15 cellular contexts compared by ENCODE assay signal in the genomic region with DNA sequence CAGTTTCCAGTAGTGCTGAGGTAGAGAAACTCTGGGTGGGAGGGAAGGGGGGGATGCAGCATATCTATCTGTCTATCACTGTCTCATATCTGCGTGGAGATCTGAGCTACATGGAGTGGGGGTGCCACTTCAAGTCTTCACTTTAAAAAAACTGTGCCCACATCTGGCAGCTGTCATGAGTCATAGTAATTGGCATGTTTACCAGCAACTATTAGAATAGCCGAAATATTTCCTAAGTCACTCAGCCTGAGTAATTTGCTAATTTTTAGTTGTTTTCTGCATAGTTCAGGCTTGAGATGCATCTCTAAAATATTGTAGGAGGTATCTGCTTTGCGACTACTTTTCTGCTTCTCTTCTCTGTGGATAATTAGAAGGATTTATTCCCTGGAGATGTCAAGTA.
DNase-seq lines count a peak whose midpoint lies in the region; ATAC-seq, FAIRE-seq and TF ChIP-seq lines count a peak whose summit lies in the region.
"Had no signal": no experiment of that assay in that cellular context is flagged by ENCODE, and none has a peak within 500 bp of the region (broad histone marks: within the 10 kb centered on the region; RNA-seq: fewer than 3 reads in every experiment).

No MANE protein-coding gene starts in this region.

- TF ChIP-seq CTCF in A549 (IDR thresholded peaks at IDR 0.05) (no peak), HCT116 (IDR thresholded peaks at IDR 0.05 in 2 of 3, conservative IDR thresholded peaks at IDR 0.05 in 1 of 3; ENCODE audit: borderline replicate concordance in 1 of 3, insufficient read depth in 1 of 3, low read depth in 2 of 3, low read length in 2 of 3) (no peak)

- intact Hi-C loops in HCT116 (cut with micrococcal nuclease) (no loop called here), head of caudate nucleus (cut with DNase I) (no loop called here)

- H3K9me3 ChIP-seq in A549: no peaks in the 10 kb centered on the region
- H3K9me3 ChIP-seq in HCT116 (ENCODE audit: control insufficient read depth in 1 of 2, insufficient read depth in 1 of 2, low read depth in 1 of 2, low read length in 2 of 2): no peaks in the 10 kb centered on the region
- H3K9me3 ChIP-seq: BE2C, body of pancreas, ovary had no signal

- CTCF ChIA-PET in A549 (lab: Yijun Ruan, JAX) (no interaction called here), HCT116 (lab: Charles Lee) (no interaction called here)

- H3K27ac ChIP-seq in A549: peak overlapping the region; percentile 80 to 84; a peak in 5 of 6 replicates
- no peak overlapping the region for H3K27ac ChIP-seq in HCT116 (ENCODE audit: low read depth, low read length)
- H3K27ac ChIP-seq: body of pancreas, ovary, WERI-Rb-1 had no signal

- DNase-seq in A549 (ENCODE audit: low read depth in 1 of 2, low spot score in 1 of 2) (peak in 1 of 2 experiments; percentile 13), HCT116 (ENCODE audit: low read depth, low spot score) (no peak), amniotic epithelial cell (ENCODE audit: low read depth) (peak; percentile 75), head of caudate nucleus (peak in 26 of 42 donors; percentile 4 to 74 (median 36)), HuH-7.5 (ENCODE audit: low spot score) (no peak), NCI-H1417 (lab: John Stamatoyannopoulos, UW) (no peak), NCI-H524 treated with DMSO at 0.1 percent for 48 hours (lab: John Stamatoyannopoulos, UW) (no peak)
- no peak for DNase-seq in activated naive CD4-positive, alpha-beta T cell treated with anti-CD3 and anti-CD28 coated beads, Interleukin-2, amount 50 U/mL, for 16 hours
- DNase-seq: BE2C; body of pancreas; left ventricle myocardium superior; NCI-H2227 treated with DMSO at 0.1 percent for 48 hours; ovary; stimulated activated naive CD8-positive, alpha-beta T cell treated with anti-CD3 and anti-CD28 coated beads, Interleukin-15, amount 100 ng/mL, for 72 hours; WERI-Rb-1 had no signal

- H2AFZ ChIP-seq in HCT116 (ENCODE audit: low read depth, low read length, poor library complexity, severe bottlenecking): no peak overlapping the region

- no peak for TF ChIP-seq POLR2A in A549 (IDR thresholded peaks at IDR 0.05; ENCODE audit: low read length)
- TF ChIP-seq POLR2A in HCT116 (IDR thresholded peaks at IDR 0.05; ENCODE audit: borderline replicate concordance, extremely low read depth, insufficient read depth, insufficient read length): no peak

- H3K9ac ChIP-seq in HCT116 (ENCODE audit: low read length): no peak overlapping the region

- FAIRE-seq in A549 (lab: Jason Lieb, UNC): no peak

- no peaks in the 10 kb centered on the region for H3K27me3 ChIP-seq in HCT116 (ENCODE audit: insufficient read depth, low read length)
- H3K27me3 ChIP-seq: BE2C, body of pancreas, ovary had no signal

- H3K36me3 ChIP-seq in HCT116 (ENCODE audit: control insufficient read depth in 1 of 2, insufficient read depth in 2 of 2, low read length in 2 of 2): no peaks in the 10 kb centered on the region
- H3K36me3 ChIP-seq: BE2C, ovary, WERI-Rb-1 had no signal

- H3K4me1 ChIP-seq in A549: peaks cover 59% of the 10 kb centered on the region
- peaks cover 11 to 23% of the 10 kb centered on the region in 2 experiments; a peak in 3 of 4 replicates for H3K4me1 ChIP-seq in HCT116 (ENCODE audit: control insufficient read depth in 1 of 2, insufficient read depth in 2 of 2, low read length in 2 of 2)
- H3K4me1 ChIP-seq: BE2C, body of pancreas had no signal

- no peaks in the 10 kb centered on the region for H4K20me1 ChIP-seq in HCT116 (ENCODE audit: insufficient read depth)

- POLR2A ChIA-PET in A549 (lab: Yijun Ruan, JAX) (no interaction called here), HCT116 (lab: Charles Lee) (no interaction called here)

- H3K9me2 ChIP-seq in HCT116 (ENCODE audit: insufficient read depth): no peaks in the 10 kb centered on the region

- RAD21 ChIA-PET in HCT116 (lab: Charles Lee; ENCODE audit: low non-redundant PET in 1 of 2, low total read pairs in 2 of 2, uncharacterized antibody in 2 of 2, unreplicated experiment in 2 of 2): no interaction called here

- 1% methylated on average over 3 of the region's 3 CpGs for WGBS in A549 (ENCODE audit: missing lambda C conversion rate)

- TF ChIP-seq RAD21 in A549 (conservative IDR thresholded peaks at IDR 0.05 in 1 of 2, IDR thresholded peaks at IDR 0.05 in 1 of 2) (peak; percentile 18 to 26; a peak in 2 of 5 replicates), HCT116 (IDR thresholded peaks at IDR 0.05; ENCODE audit: low read depth) (no peak)

- no TSS peak for BruUV-seq in HCT116 (replicated peaks; lab: Mats Ljungman, UMichigan)

- ATAC-seq in A549 (peak; percentile 64 to 66; a peak in 4 of 6 replicates), HCT116 (peak; percentile 30)
- ATAC-seq: body of pancreas; left ventricle myocardium superior; stimulated activated naive CD8-positive, alpha-beta T cell treated with anti-CD3 and anti-CD28 coated beads, Interleukin-15, amount 100 ng/mL, for 72 hours had no signal

- H3K4me3 ChIP-seq in A549 (no peak overlapping the region), HCT116 (replicated peaks in 1 of 2; ENCODE audit: low read depth in 1 of 2, low read length in 2 of 2) (no peak overlapping the region)
- H3K4me3 ChIP-seq: body of pancreas, ovary had no signal

- no peaks in the 10 kb centered on the region for H3K79me2 ChIP-seq in HCT116 (ENCODE audit: insufficient read depth, low read length)

- H3K4me2 ChIP-seq in A549 (peak overlapping the region; percentile 56), HCT116 (ENCODE audit: low read length) (peak overlapping the region; percentile 34; the same call in 1 of the 2 replicates)

- TF ChIP-seq EP300 in A549 (IDR thresholded peaks at IDR 0.05): no peak; a peak in 1 of 5 replicates

TF ChIP-seq in A549, 52 proteins besides CTCF, POLR2A, EP300 and RAD21:
- TF ChIP-seq HOXB5 (CRISPR knock-in tag; IDR thresholded peaks at IDR 0.05): no peak
- TF ChIP-seq ESRRA (IDR thresholded peaks at IDR 0.05; ENCODE audit: borderline replicate concordance, low read length): no peak
- TF ChIP-seq RNF2 (IDR thresholded peaks at IDR 0.05; ENCODE audit: borderline replicate concordance, low read depth): no peak
- TF ChIP-seq GATA3 (IDR thresholded peaks at IDR 0.05; ENCODE audit: borderline replicate concordance): peak; percentile 89
- TF ChIP-seq ZSCAN20 (CRISPR knock-in tag; IDR thresholded peaks at IDR 0.05): no peak
- peak in 1 of 2 experiments; percentile 42; a peak in 1 of 5 replicates for TF ChIP-seq JUN (IDR thresholded peaks at IDR 0.05)
- TF ChIP-seq CEBPB (IDR thresholded peaks at IDR 0.05): peak in 1 of 2 experiments; percentile 58; a peak in 2 of 4 replicates
- TF ChIP-seq JUNB (IDR thresholded peaks at IDR 0.05): peak; percentile 83
- no peak for TF ChIP-seq MYC (IDR thresholded peaks at IDR 0.05; ENCODE audit: borderline replicate concordance, low read length)
- peak; percentile 83 for TF ChIP-seq FOSL2 (IDR thresholded peaks at IDR 0.05)
- peak; percentile 69 for TF ChIP-seq FOSL2 (CRISPR knock-in tag; IDR thresholded peaks at IDR 0.05)
TF ChIP-seq in A549: peak in this region for 5.

TF ChIP-seq in HCT116, 20 proteins besides CTCF, POLR2A, EP300 and RAD21:
- TF ChIP-seq FOSL1 (IDR thresholded peaks at IDR 0.05; ENCODE audit: low read depth): peak; percentile 34; the same call in 1 of the 2 replicates
- no peak for TF ChIP-seq YY1 (IDR thresholded peaks at IDR 0.05; ENCODE audit: extremely low read depth, insufficient replicate concordance, low read depth, low read length)
- TF ChIP-seq SIN3A (IDR thresholded peaks at IDR 0.05; ENCODE audit: low read depth): no peak

Comparison
In these comparisons a context has a peak if more than half of its experiments do, and no peak if none do; other contexts are left out.
1. DNase-seq: peak in amniotic epithelial cell (single experiment) and head of caudate nucleus (26 of 42); none in HCT116 (single experiment), HuH-7.5 (single experiment), NCI-H1417 (0 of 3), activated naive CD4-positive, alpha-beta T cell treated with anti-CD3 and anti-CD28 coated beads, Interleukin-2, amount 50 U/mL, for 16 hours (single experiment) and NCI-H524 treated with DMSO at 0.1 percent for 48 hours (single experiment).
2. Of the 6 proteins assayed by ChIP-seq in both A549 and HCT116: peak only in A549: RAD21; only in HCT116: none; in both: none; in neither: 4; mixed calls (peak in some experiments, not most) for 1.